Comparison of ENCODE assay signal across 20 cellular contexts in the genomic region with DNA sequence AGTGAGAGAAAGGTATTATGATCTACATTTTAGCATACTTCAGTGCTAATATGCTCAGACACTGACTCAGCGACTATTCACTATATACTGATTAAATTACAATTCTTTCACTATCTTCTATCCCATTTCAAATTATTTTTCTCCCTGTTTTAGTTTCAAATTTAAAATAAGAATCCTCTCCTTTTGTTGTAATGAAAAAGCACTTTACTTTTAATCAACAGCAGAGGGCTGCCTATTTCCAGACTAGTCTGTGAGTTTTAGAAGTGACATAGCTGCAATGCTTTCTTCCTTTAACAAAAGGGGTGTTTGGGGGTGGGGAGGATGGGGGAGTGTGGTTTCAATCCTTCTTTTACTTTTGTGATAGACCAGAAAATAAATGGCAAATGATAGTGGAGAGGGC. TPM values are rescaled to one million over a fixed set of nuclear protein-coding genes. Genes with fewer than 3 reads are reported as not detected.
A peak's percentile ranks its signal among the peaks of the same experiment; 100 is the strongest.
DNase-seq lines count a peak whose midpoint lies in the region; ATAC-seq and TF ChIP-seq lines count a peak whose summit lies in the region.
"Had no signal": no experiment of that assay in that cellular context is flagged by ENCODE, and none has a peak within 500 bp of the region (broad histone marks: within the 10 kb centered on the region; RNA-seq: fewer than 3 reads in every experiment).

No MANE protein-coding gene starts in this region.

- TF ChIP-seq CTCF in Peyer's patch (IDR thresholded peaks at IDR 0.05) (no peak), endothelial cell (IDR thresholded peaks at IDR 0.05; ENCODE audit: unreplicated experiment) (no peak), smooth muscle cell (IDR thresholded peaks at IDR 0.05; ENCODE audit: borderline replicate concordance, insufficient read depth, poor library complexity, severe bottlenecking) (no peak), sigmoid colon (IDR thresholded peaks at IDR 0.05) (no peak)

- no peak overlapping the region for H3K27ac Mint-ChIP-seq in activated CD4-positive, alpha-beta T cell treated with anti-CD3 and anti-CD28 coated beads, Interleukin-2, amount 10 ng/mL, durations not matched to agents 24 days and 14 days
- peak overlapping the region; percentile 52 for H3K27ac Mint-ChIP-seq in endothelial cell (ENCODE audit: unreplicated experiment)
- H3K27ac Mint-ChIP-seq: immature natural killer cell; stimulated activated naive B cell treated with anti-CD40 and anti-IgM and Interleukin-4, amounts not matched to agents 10 μg/mL and 1 μg/mL and 100 μg/mL, for 72 hours had no signal

- H3K4me3 ChIP-seq in Peyer's patch = peak overlapping the region in 2 of 4 donors; percentile 91 to 96
- peak overlapping the region; percentile 98 for H3K4me3 ChIP-seq in smooth muscle cell
- H3K4me3 ChIP-seq in sigmoid colon = no peak overlapping the region
- H3K4me3 ChIP-seq: lung, transverse colon had no signal

- peaks cover 7% of the 10 kb centered on the region for H3K36me3 Mint-ChIP-seq in activated CD4-positive, alpha-beta T cell treated with anti-CD3 and anti-CD28 coated beads, Interleukin-2, amount 10 ng/mL, durations not matched to agents 24 days and 14 days (ENCODE audit: low read depth)
- peaks cover 12% of the 10 kb centered on the region for H3K36me3 Mint-ChIP-seq in endothelial cell (ENCODE audit: low read depth, unreplicated experiment)
- H3K36me3 Mint-ChIP-seq: stimulated activated naive B cell treated with anti-CD40 and anti-IgM and Interleukin-4, amounts not matched to agents 10 μg/mL and 1 μg/mL and 100 μg/mL, for 72 hours had no signal

- H3K79me2 ChIP-seq in smooth muscle cell (ENCODE audit: low read depth) = peaks cover 46% of the 10 kb centered on the region

- H3K4me3 Mint-ChIP-seq in activated CD4-positive, alpha-beta T cell treated with anti-CD3 and anti-CD28 coated beads, Interleukin-2, amount 10 ng/mL, durations not matched to agents 24 days and 14 days = peak overlapping the region; percentile 89
- no peak overlapping the region for H3K4me3 Mint-ChIP-seq in endothelial cell (ENCODE audit: unreplicated experiment)
- H3K4me3 Mint-ChIP-seq: stimulated activated naive B cell treated with anti-CD40 and anti-IgM and Interleukin-4, amounts not matched to agents 10 μg/mL and 1 μg/mL and 100 μg/mL, for 72 hours had no signal

- no peaks in the 10 kb centered on the region for H3K36me3 ChIP-seq in Peyer's patch
- H3K36me3 ChIP-seq in smooth muscle cell (ENCODE audit: low read depth) = no peaks in the 10 kb centered on the region
- no peaks in the 10 kb centered on the region for H3K36me3 ChIP-seq in sigmoid colon
- H3K36me3 ChIP-seq: transverse colon had no signal

- peaks cover 4% of the 10 kb centered on the region for H3F3A ChIP-seq in smooth muscle cell (ENCODE audit: low read depth)

- no peak overlapping the region for H3K4me2 ChIP-seq in smooth muscle cell

- H3K9me3 ChIP-seq in Peyer's patch (no peaks in the 10 kb centered on the region), smooth muscle cell (replicated peaks; ENCODE audit: low read depth) (no peaks in the 10 kb centered on the region), sigmoid colon (no peaks in the 10 kb centered on the region)
- H3K9me3 ChIP-seq: transverse colon had no signal

- peak overlapping the region in 3 of 4 donors; percentile 6 to 95 (median 92) for H3K27ac ChIP-seq in Peyer's patch
- H3K27ac ChIP-seq in smooth muscle cell (ENCODE audit: low read depth) = no peak overlapping the region
- no peak overlapping the region for H3K27ac ChIP-seq in sigmoid colon

- WGBS in smooth muscle cell (ENCODE audit: low lambda C conversion rate) = 100% methylated on average over 1 of the region's 1 CpG
- 96 to 97% methylated on average over 1 of the region's 1 CpG for WGBS in sigmoid colon, 2 donors

- no peaks in the 10 kb centered on the region for H3K9me3 Mint-ChIP-seq in activated CD4-positive, alpha-beta T cell treated with anti-CD3 and anti-CD28 coated beads, Interleukin-2, amount 10 ng/mL, durations not matched to agents 24 days and 14 days
- H3K9me3 Mint-ChIP-seq in endothelial cell (ENCODE audit: unreplicated experiment) = no peaks in the 10 kb centered on the region
- H3K9me3 Mint-ChIP-seq: activated naive CD4-positive, alpha-beta T cell treated with anti-CD3 and anti-CD28 coated beads, Interleukin-2, amount 50 U/mL, for 72 hours; immature natural killer cell; stimulated activated naive B cell treated with anti-CD40 and anti-IgM and Interleukin-4, amounts not matched to agents 10 μg/mL and 1 μg/mL and 100 μg/mL, for 72 hours had no signal

- H3K4me1 ChIP-seq in Peyer's patch (peaks cover 0 to 4% (median 0%) of the 10 kb centered on the region in 4 donors), smooth muscle cell (ENCODE audit: low read depth) (peaks cover 25% of the 10 kb centered on the region), sigmoid colon (peaks cover 0 to 23% (median 18%) of the 10 kb centered on the region in 4 donors)

- H3K9ac ChIP-seq in smooth muscle cell (ENCODE audit: low read depth) = no peak overlapping the region

- peaks cover 24% of the 10 kb centered on the region for H3K4me1 Mint-ChIP-seq in activated CD4-positive, alpha-beta T cell treated with anti-CD3 and anti-CD28 coated beads, Interleukin-2, amount 10 ng/mL, durations not matched to agents 24 days and 14 days
- peaks cover 28% of the 10 kb centered on the region for H3K4me1 Mint-ChIP-seq in endothelial cell (ENCODE audit: unreplicated experiment)

- intact Hi-C loops in activated CD4-positive, alpha-beta T cell treated with anti-CD3 and anti-CD28 coated beads, Interleukin-2, amount 10 ng/mL, durations not matched to agents 24 days and 14 days (cut with micrococcal nuclease) = no loop called here
- intact Hi-C loops in sigmoid colon (cut with DNase I) = loop anchor here (5.0 kb wide), 3 partner anchors 51 to 251 kb away; partner anchors contain the start of gene RFX7

- TF ChIP-seq EP300 in sigmoid colon (IDR thresholded peaks at IDR 0.05) = no peak

- no peak for ATAC-seq in GM19467 (IDR thresholded peaks at IDR 0.05; ENCODE audit: unreplicated experiment)
- ATAC-seq: activated naive CD4-positive, alpha-beta T cell treated with anti-CD3 and anti-CD28 coated beads, Interleukin-2, amount 50 U/mL, for 72 hours; naive thymus-derived CD8-positive, alpha-beta T cell; stimulated activated naive B cell treated with anti-CD40 and anti-IgM and Interleukin-4, amounts not matched to agents 10 μg/mL and 1 μg/mL and 100 μg/mL, for 72 hours had no signal

- no peaks in the 10 kb centered on the region for H3K27me3 ChIP-seq in Peyer's patch
- no peaks in the 10 kb centered on the region for H3K27me3 ChIP-seq in smooth muscle cell (ENCODE audit: low read depth)
- H3K27me3 ChIP-seq in sigmoid colon = no peaks in the 10 kb centered on the region
- H3K27me3 ChIP-seq: transverse colon had no signal

- DNase-seq in activated CD4-positive, alpha-beta T cell treated with anti-CD3 and anti-CD28 coated beads, Interleukin-2, amount 10 ng/mL, durations not matched to agents 24 days and 14 days = no peak
- DNase-seq in activated CD4-positive, alpha-beta T cell treated with anti-CD3 and anti-CD28 coated beads, Interleukin-2, amount 50 U/mL, for 1 hour = no peak
- DNase-seq in Peyer's patch (no peak), endothelial cell (ENCODE audit: low spot score) (no peak), smooth muscle cell (lab: John Stamatoyannopoulos, UW; ENCODE audit: unreplicated experiment) (no peak), NCI-H1048 (lab: John Stamatoyannopoulos, UW) (no peak), sigmoid colon (no peak)
- DNase-seq: 8988T; CD8-positive, alpha-beta memory T cell; head of caudate nucleus; immature natural killer cell; naive thymus-derived CD8-positive, alpha-beta T cell; NCI-H187; NCI-H510A; SHP77 treated with DMSO at 0.1 percent for 48 hours; stimulated activated naive B cell treated with anti-CD40 and anti-IgM and Interleukin-4, amounts not matched to agents 10 μg/mL and 1 μg/mL and 100 μg/mL, for 72 hours; transverse colon had no signal

- H3K27me3 Mint-ChIP-seq in activated CD4-positive, alpha-beta T cell treated with anti-CD3 and anti-CD28 coated beads, Interleukin-2, amount 10 ng/mL, durations not matched to agents 24 days and 14 days = peaks cover 22% of the 10 kb centered on the region
- H3K27me3 Mint-ChIP-seq in endothelial cell (ENCODE audit: unreplicated experiment) = peaks cover 5% of the 10 kb centered on the region
- H3K27me3 Mint-ChIP-seq: CD8-positive, alpha-beta memory T cell; naive thymus-derived CD8-positive, alpha-beta T cell had no signal

- H4K20me1 ChIP-seq in smooth muscle cell (ENCODE audit: low read depth) = peaks cover 17% of the 10 kb centered on the region

- no peak overlapping the region for H2AFZ ChIP-seq in smooth muscle cell (ENCODE audit: low read depth)

- TF ChIP-seq POLR2A in Peyer's patch (IDR thresholded peaks at IDR 0.05) = no peak
- TF ChIP-seq POLR2A in sigmoid colon (IDR thresholded peaks at IDR 0.05) = no peak

RNA-seq across cellular contexts. Expression of gene NEDD4, which starts 2.4 kb away (rescaled TPM):
- 9.5 and 10.7 TPM in 2 replicates for total RNA-seq in activated CD4-positive, alpha-beta T cell treated with anti-CD3 and anti-CD28 coated beads, Interleukin-2, amount 10 ng/mL, durations not matched to agents 24 days and 14 days
- total RNA-seq in Peyer's patch (10 to 100 TPM; 36.3 to 87.1 (median 72.3) TPM), endothelial cell (ENCODE audit: unreplicated experiment) (33.9 TPM), smooth muscle cell (34.5 and 39.4 TPM in 2 replicates), sigmoid colon (10 to 100 TPM; 19.4 to 28.6 (median 25.4) TPM)
- polyA plus RNA-seq in smooth muscle cell (6.6 and 7.3 TPM in 2 replicates), sigmoid colon (1 to 10 TPM; 3.2 to 4.6 (median 4.2) TPM)

Comparison
In these comparisons a context has a peak if more than half of its experiments do, and no peak if none do; other contexts are left out.
1. H3K27ac ChIP-seq: peak in Peyer's patch (3 of 4); none in smooth muscle cell (single experiment) and sigmoid colon (0 of 4).